1 cellular context compared by ENCODE assay signal in genomic region chr18:62436636-62437519, GRCh38.
TF ChIP-seq lines count a peak whose summit lies in the region.

No MANE protein-coding gene starts in this region.

TF ChIP-seq in GM23338, 12 proteins besides CTCF, POLR2A, EP300 and RAD21 (continued from another document):
- TF ChIP-seq, protein P1, sequence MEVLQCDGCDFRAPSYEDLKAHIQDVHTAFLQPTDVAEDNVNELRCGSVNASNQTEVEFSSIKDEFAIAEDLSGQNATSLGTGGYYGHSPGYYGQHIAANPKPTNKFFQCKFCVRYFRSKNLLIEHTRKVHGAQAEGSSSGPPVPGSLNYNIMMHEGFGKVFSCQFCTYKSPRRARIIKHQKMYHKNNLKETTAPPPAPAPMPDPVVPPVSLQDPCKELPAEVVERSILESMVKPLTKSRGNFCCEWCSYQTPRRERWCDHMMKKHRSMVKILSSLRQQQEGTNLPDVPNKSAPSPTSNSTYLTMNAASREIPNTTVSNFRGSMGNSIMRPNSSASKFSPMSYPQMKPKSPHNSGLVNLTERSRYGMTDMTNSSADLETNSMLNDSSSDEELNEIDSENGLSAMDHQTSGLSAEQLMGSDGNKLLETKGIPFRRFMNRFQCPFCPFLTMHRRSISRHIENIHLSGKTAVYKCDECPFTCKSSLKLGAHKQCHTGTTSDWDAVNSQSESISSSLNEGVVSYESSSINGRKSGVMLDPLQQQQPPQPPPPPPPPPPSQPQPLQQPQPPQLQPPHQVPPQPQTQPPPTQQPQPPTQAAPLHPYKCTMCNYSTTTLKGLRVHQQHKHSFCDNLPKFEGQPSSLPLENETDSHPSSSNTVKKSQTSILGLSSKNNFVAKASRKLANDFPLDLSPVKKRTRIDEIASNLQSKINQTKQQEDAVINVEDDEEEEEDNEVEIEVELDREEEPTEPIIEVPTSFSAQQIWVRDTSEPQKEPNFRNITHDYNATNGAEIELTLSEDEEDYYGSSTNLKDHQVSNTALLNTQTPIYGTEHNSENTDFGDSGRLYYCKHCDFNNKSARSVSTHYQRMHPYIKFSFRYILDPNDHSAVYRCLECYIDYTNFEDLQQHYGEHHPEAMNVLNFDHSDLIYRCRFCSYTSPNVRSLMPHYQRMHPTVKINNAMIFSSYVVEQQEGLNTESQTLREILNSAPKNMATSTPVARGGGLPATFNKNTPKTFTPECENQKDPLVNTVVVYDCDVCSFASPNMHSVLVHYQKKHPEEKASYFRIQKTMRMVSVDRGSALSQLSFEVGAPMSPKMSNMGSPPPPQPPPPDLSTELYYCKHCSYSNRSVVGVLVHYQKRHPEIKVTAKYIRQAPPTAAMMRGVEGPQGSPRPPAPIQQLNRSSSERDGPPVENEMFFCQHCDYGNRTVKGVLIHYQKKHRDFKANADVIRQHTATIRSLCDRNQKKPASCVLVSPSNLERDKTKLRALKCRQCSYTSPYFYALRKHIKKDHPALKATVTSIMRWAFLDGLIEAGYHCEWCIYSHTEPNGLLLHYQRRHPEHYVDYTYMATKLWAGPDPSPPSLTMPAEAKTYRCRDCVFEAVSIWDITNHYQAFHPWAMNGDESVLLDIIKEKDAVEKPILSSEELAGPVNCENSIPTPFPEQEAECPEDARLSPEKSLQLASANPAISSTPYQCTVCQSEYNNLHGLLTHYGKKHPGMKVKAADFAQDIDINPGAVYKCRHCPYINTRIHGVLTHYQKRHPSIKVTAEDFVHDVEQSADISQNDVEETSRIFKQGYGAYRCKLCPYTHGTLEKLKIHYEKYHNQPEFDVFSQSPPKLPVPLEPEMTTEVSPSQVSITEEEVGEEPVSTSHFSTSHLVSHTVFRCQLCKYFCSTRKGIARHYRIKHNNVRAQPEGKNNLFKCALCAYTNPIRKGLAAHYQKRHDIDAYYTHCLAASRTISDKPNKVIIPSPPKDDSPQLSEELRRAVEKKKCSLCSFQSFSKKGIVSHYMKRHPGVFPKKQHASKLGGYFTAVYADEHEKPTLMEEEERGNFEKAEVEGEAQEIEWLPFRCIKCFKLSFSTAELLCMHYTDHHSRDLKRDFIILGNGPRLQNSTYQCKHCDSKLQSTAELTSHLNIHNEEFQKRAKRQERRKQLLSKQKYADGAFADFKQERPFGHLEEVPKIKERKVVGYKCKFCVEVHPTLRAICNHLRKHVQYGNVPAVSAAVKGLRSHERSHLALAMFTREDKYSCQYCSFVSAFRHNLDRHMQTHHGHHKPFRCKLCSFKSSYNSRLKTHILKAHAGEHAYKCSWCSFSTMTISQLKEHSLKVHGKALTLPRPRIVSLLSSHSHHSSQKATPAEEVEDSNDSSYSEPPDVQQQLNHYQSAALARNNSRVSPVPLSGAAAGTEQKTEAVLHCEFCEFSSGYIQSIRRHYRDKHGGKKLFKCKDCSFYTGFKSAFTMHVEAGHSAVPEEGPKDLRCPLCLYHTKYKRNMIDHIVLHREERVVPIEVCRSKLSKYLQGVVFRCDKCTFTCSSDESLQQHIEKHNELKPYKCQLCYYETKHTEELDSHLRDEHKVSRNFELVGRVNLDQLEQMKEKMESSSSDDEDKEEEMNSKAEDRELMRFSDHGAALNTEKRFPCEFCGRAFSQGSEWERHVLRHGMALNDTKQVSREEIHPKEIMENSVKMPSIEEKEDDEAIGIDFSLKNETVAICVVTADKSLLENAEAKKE (CRISPR knock-in tag; IDR thresholded peaks at IDR 0.05) = no peak
- TF ChIP-seq NANOG (IDR thresholded peaks at IDR 0.05; ENCODE audit: borderline replicate concordance) = no peak
- no peak for TF ChIP-seq EZH2 (IDR thresholded peaks at IDR 0.05; ENCODE audit: low read depth, unreplicated experiment)
